Comparison of ENCODE assay signal across 8 cellular contexts in the genomic region with DNA sequence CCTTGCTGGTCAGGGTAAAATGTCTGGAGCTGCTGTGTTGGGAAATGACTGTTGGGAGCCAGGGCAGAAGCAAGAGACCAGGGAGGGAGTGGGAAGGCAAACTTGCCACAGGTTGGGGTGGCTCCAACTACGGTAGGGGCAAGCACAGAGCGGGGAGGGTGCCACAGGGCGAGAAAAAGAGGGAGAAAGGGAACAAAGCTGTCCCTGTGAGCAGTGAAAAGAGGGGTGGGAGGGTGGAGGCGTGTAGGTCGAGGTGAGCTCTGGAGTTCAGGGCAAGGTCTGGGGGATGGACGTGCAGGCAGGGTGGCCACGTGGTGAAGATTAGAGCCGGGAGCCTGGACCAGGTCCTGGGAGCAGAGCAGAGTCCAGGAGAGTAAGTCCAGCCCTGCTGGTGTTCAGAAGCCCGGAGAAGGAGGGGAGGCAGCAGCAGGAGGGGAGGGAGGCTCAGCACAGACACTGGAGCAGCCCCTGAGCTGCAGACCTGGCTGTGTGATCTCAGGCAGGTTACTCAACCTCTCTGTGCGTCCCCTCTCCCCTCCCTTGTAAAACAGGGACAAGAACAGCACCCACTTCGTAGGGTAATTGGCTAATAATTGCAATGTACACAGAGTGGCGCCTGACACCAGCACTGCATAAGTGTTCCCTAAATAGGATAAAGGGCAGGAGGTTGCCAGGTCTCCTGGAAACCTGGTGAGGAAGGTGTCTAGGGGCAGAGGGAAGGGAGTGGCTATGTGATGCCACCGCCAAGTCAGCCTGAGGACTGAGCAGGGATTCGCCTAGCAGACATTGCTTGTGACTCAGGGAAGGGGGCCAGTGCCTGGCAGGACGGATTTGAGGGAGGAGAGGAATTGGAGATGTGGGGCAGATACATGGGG. TPM values are rescaled to one million over a fixed set of nuclear protein-coding genes. Genes with fewer than 3 reads are reported as not detected.
DNase-seq lines count a peak whose midpoint lies in the region; ATAC-seq and TF ChIP-seq lines count a peak whose summit lies in the region.
"Had no signal": no experiment of that assay in that cellular context is flagged by ENCODE, and none has a peak within 500 bp of the region (broad histone marks: within the 10 kb centered on the region; RNA-seq: fewer than 3 reads in every experiment).

No MANE protein-coding gene starts in this region.

- H3K9me3 ChIP-seq in HCT116 (ENCODE audit: control insufficient read depth in 1 of 2, insufficient read depth in 1 of 2, low read depth in 1 of 2, low read length in 2 of 2) (peaks cover 0 to 4% of the 10 kb centered on the region in 2 experiments; a peak in 1 of 4 replicates), PC-9 (ENCODE audit: insufficient read depth, low read depth) (peaks cover 8% of the 10 kb centered on the region; the same call in 1 of the 2 replicates), fibroblast of lung (ENCODE audit: control insufficient read depth, insufficient read depth, low read depth, low read length) (no peaks in the 10 kb centered on the region), gastrocnemius medialis (no peaks in the 10 kb centered on the region)
- H3K9me3 ChIP-seq: pancreas had no signal

- peaks cover 3 to 9% of the 10 kb centered on the region in 2 experiments; a peak in 2 of 4 replicates for H3K36me3 ChIP-seq in HCT116 (ENCODE audit: control insufficient read depth in 1 of 2, insufficient read depth in 2 of 2, low read length in 2 of 2)
- no peaks in the 10 kb centered on the region for H3K36me3 ChIP-seq in PC-9 (ENCODE audit: low read depth)
- no peaks in the 10 kb centered on the region for H3K36me3 ChIP-seq in fibroblast of lung (ENCODE audit: control insufficient read depth, insufficient read depth, low read length)
- peaks cover 0 to 2% of the 10 kb centered on the region in 2 donors for H3K36me3 ChIP-seq in gastrocnemius medialis
- H3K36me3 ChIP-seq: pancreas had no signal

- H4K20me1 ChIP-seq in HCT116 (ENCODE audit: insufficient read depth) = no peaks in the 10 kb centered on the region; the same call in 1 of the 2 replicates
- peaks cover 13% of the 10 kb centered on the region for H4K20me1 ChIP-seq in PC-9 (ENCODE audit: insufficient read depth)
- H4K20me1 ChIP-seq in fibroblast of lung (ENCODE audit: control insufficient read depth, extremely low read depth, insufficient read depth, low read length) = no peaks in the 10 kb centered on the region

- H3K4me2 ChIP-seq in HCT116 (ENCODE audit: low read length) (peak overlapping the region; percentile 20), PC-9 (peak overlapping the region; percentile 69), fibroblast of lung (ENCODE audit: extremely low read depth, insufficient read depth, low read length) (no peak overlapping the region)

- no peak for DNase-seq in HCT116 (ENCODE audit: low read depth, low spot score)
- DNase-seq in PC-9 = peak; percentile 81 to 93
- no peak for DNase-seq in fibroblast of lung (ENCODE audit: low read depth in 2 of 2)
- peak in 1 of 2 donors; percentile 68 for DNase-seq in gastrocnemius medialis
- no peak for DNase-seq in NCI-H226
- DNase-seq in cerebellum (ENCODE audit: low spot score) = no peak
- no peak for DNase-seq in AG08396 (ENCODE audit: low spot score)

- in situ Hi-C loops in gastrocnemius medialis (cut with MboI; ENCODE audit: low sequenced_read_pairs in 4 of 4) = no loop called here

- H3K9me2 ChIP-seq in HCT116 (ENCODE audit: insufficient read depth) = no peaks in the 10 kb centered on the region
- H3K9me2 ChIP-seq in PC-9 (ENCODE audit: insufficient read depth) = no peaks in the 10 kb centered on the region

- POLR2A ChIA-PET in HCT116 (lab: Charles Lee) (no interaction called here), PC-9 (lab: Charles Lee; ENCODE audit: unreplicated experiment) (interaction anchor here (0.7 kb wide), 1 partner anchor 58 kb away, joined by 22 read pairs; the partner anchor contains the start of gene ABCA7)

- no peak for TF ChIP-seq RAD21 in HCT116 (IDR thresholded peaks at IDR 0.05; ENCODE audit: low read depth)

- ATAC-seq in HCT116 (no peak), gastrocnemius medialis (no peak)
- ATAC-seq: pancreas had no signal

- no peak for TF ChIP-seq CTCF in HCT116 (IDR thresholded peaks at IDR 0.05 in 2 of 3, conservative IDR thresholded peaks at IDR 0.05 in 1 of 3; ENCODE audit: borderline replicate concordance in 1 of 3, insufficient read depth in 1 of 3, low read depth in 2 of 3, low read length in 2 of 3)
- TF ChIP-seq CTCF in PC-9 (conservative IDR thresholded peaks at IDR 0.05) = no peak
- TF ChIP-seq CTCF in fibroblast of lung (conservative IDR thresholded peaks at IDR 0.05 in 1 of 2, IDR thresholded peaks at IDR 0.05 in 1 of 2; ENCODE audit: low read depth in 1 of 2, low read length in 2 of 2) = no peak
- TF ChIP-seq CTCF in gastrocnemius medialis (IDR thresholded peaks at IDR 0.05 in 4 of 5, conservative IDR thresholded peaks at IDR 0.05 in 1 of 5) = no peak

- RAD21 ChIA-PET in HCT116 (lab: Charles Lee; ENCODE audit: low non-redundant PET in 1 of 2, low total read pairs in 2 of 2, uncharacterized antibody in 2 of 2, unreplicated experiment in 2 of 2) = no interaction called here

- peaks cover 63% of the 10 kb centered on the region for H3F3A ChIP-seq in PC-9 (ENCODE audit: insufficient read depth, low read depth)

- intact Hi-C loops in HCT116 (cut with micrococcal nuclease) (no loop called here), PC-9 (cut with micrococcal nuclease; ENCODE audit: unreplicated experiment) (loop anchor here (5.0 kb wide), 1 partner anchor 34 kb away; no protein-coding TSS in a partner anchor), gastrocnemius medialis (cut with DNase I; ENCODE audit: low total_unique reads) (no loop called here)

- H3K4me3 ChIP-seq in HCT116 (replicated peaks in 1 of 2; ENCODE audit: low read depth in 1 of 2, low read length in 2 of 2) (no peak overlapping the region), PC-9 (peak overlapping the region; percentile 19; the same call in 1 of the 2 replicates), fibroblast of lung (replicated peaks in 1 of 4; ENCODE audit: control extremely low read depth in 1 of 4, insufficient read depth in 1 of 4, low read depth in 3 of 4, low read length in 4 of 4) (no peak overlapping the region), gastrocnemius medialis (no peak overlapping the region)
- H3K4me3 ChIP-seq: pancreas had no signal

- CTCF ChIA-PET in HCT116 (lab: Charles Lee) = no interaction called here
- CTCF ChIA-PET in PC-9 (lab: Charles Lee) = no interaction called here

- H3K4me1 ChIP-seq in HCT116 (ENCODE audit: control insufficient read depth in 1 of 2, insufficient read depth in 2 of 2, low read length in 2 of 2) (peaks cover 39 to 69% of the 10 kb centered on the region in 2 experiments), PC-9 (replicated peaks; ENCODE audit: insufficient read depth) (peaks cover 66% of the 10 kb centered on the region), fibroblast of lung (ENCODE audit: control insufficient read depth, extremely low read depth, insufficient read depth, low read length) (peaks cover 21% of the 10 kb centered on the region), gastrocnemius medialis (peaks cover 39 to 55% of the 10 kb centered on the region in 2 donors)

- H3K27me3 ChIP-seq in HCT116 (ENCODE audit: insufficient read depth, low read length) (no peaks in the 10 kb centered on the region), PC-9 (ENCODE audit: insufficient read depth, low read depth) (no peaks in the 10 kb centered on the region), fibroblast of lung (ENCODE audit: control insufficient read depth, insufficient read depth, low read length) (no peaks in the 10 kb centered on the region), gastrocnemius medialis (no peaks in the 10 kb centered on the region)
- H3K27me3 ChIP-seq: pancreas had no signal

- H3K9ac ChIP-seq in HCT116 (ENCODE audit: low read length) (no peak overlapping the region), fibroblast of lung (ENCODE audit: insufficient read depth, low read length) (no peak overlapping the region)

- TF ChIP-seq POLR2A in HCT116 (IDR thresholded peaks at IDR 0.05; ENCODE audit: borderline replicate concordance, extremely low read depth, insufficient read depth, insufficient read length) (no peak), gastrocnemius medialis (IDR thresholded peaks at IDR 0.05) (no peak)

- H3K79me2 ChIP-seq in HCT116 (ENCODE audit: insufficient read depth, low read length) = peaks cover 18% of the 10 kb centered on the region
- H3K79me2 ChIP-seq in PC-9 (ENCODE audit: low read depth) = peaks cover 21% of the 10 kb centered on the region
- H3K79me2 ChIP-seq in fibroblast of lung (ENCODE audit: control insufficient read depth, insufficient read depth, low read length) = peaks cover 17% of the 10 kb centered on the region

- BruUV-seq in HCT116 (replicated peaks; lab: Mats Ljungman, UMichigan) = no TSS peak
- no TSS peak for BruUV-seq in PC-9 (replicated peaks; lab: Mats Ljungman, UMichigan)

- no peak overlapping the region for H2AFZ ChIP-seq in HCT116 (ENCODE audit: low read depth, low read length, poor library complexity, severe bottlenecking)
- H2AFZ ChIP-seq in PC-9 = peak overlapping the region; percentile 53; the same call in 1 of the 2 replicates
- H2AFZ ChIP-seq in fibroblast of lung (ENCODE audit: low read length) = no peak overlapping the region

- H3K27ac ChIP-seq in HCT116 (ENCODE audit: low read depth, low read length) = peak overlapping the region; percentile 51; the same call in 1 of the 2 replicates
- H3K27ac ChIP-seq in PC-9 = peak overlapping the region; percentile 97
- H3K27ac ChIP-seq in fibroblast of lung (ENCODE audit: insufficient read depth, low read length) = peak overlapping the region; percentile 55
- peak overlapping the region; percentile 95 to 100 (median 98) for H3K27ac ChIP-seq in gastrocnemius medialis
- H3K27ac ChIP-seq: pancreas had no signal

RNA-seq across cellular contexts. Expression of gene POLR2E, which starts 3.2 kb away (rescaled TPM):
- total RNA-seq in HCT116 (2021; ENCODE audit: unreplicated experiment) = 281 TPM
- polyA plus RNA-seq in HCT116 (2012) = 280 and 302 TPM in 2 replicates
- total RNA-seq in PC-9 (2021) = 180 and 237 TPM in 2 replicates
- 55.2 and 55.5 TPM in 2 replicates for total RNA-seq in fibroblast of lung
- polyA plus RNA-seq in fibroblast of lung = 130 and 214 TPM in 2 replicates
- 267 and 396 TPM in 2 replicates for polyA plus RNA-seq in fibroblast of lung (2012)
- polyA minus RNA-seq in fibroblast of lung (ENCODE audit: low replicate concordance) = 169 and 202 TPM in 2 replicates
- 100 to 1,000 TPM; 118 to 263 (median 228) TPM for total RNA-seq in gastrocnemius medialis
- 28.6 TPM for total RNA-seq in cerebellum

RNA-seq across cellular contexts. Expression of gene GPX4, which starts 5.4 kb away (rescaled TPM):
- total RNA-seq in HCT116 (2021; ENCODE audit: unreplicated experiment) (481 TPM), PC-9 (2021) (465 and 489 TPM in 2 replicates), fibroblast of lung (428 and 430 TPM in 2 replicates), gastrocnemius medialis (100 to 1,000 TPM; 616 to 907 (median 819) TPM), cerebellum (112 TPM)
- 810 and 823 TPM in 2 replicates for polyA plus RNA-seq in HCT116 (2012)
- 325 and 473 TPM in 2 replicates for polyA plus RNA-seq in fibroblast of lung
- 392 and 625 TPM in 2 replicates for polyA plus RNA-seq in fibroblast of lung (2012)
- polyA minus RNA-seq in fibroblast of lung (ENCODE audit: low replicate concordance) = 298 and 306 TPM in 2 replicates

RNA-seq across cellular contexts. Expression of gene ARHGAP45, which starts 31.4 kb away (rescaled TPM):
- total RNA-seq in HCT116 (2021; ENCODE audit: unreplicated experiment) (30.4 TPM), PC-9 (2021) (20.2 and 20.6 TPM in 2 replicates), fibroblast of lung (0.77 and 1.8 TPM in 2 replicates), gastrocnemius medialis (1 to 10 TPM in 3 of 4 donors, under 1 TPM in 1; 0.83 to 7.6 (median 3.4) TPM), cerebellum (2.0 TPM)
- polyA plus RNA-seq in HCT116 (2012) = 26.5 and 29.8 TPM in 2 replicates
- polyA plus RNA-seq in fibroblast of lung = 0.42 and 0.78 TPM in 2 replicates
- 3.3 and 7.8 TPM in 2 replicates for polyA plus RNA-seq in fibroblast of lung (2012)
- polyA minus RNA-seq in fibroblast of lung (ENCODE audit: low replicate concordance) = 0.67 and 0.90 TPM in 2 replicates

RNA-seq across cellular contexts. Expression of gene ABCA7, which starts 58.5 kb away (rescaled TPM):
- total RNA-seq in HCT116 (2021; ENCODE audit: unreplicated experiment) (91.4 TPM), PC-9 (2021) (29.9 and 32.0 TPM in 2 replicates), fibroblast of lung (2.3 and 9.7 TPM in 2 replicates), gastrocnemius medialis (10 to 100 TPM in 3 of 4 donors, 1 to 10 TPM in 1; 6.0 to 20.0 (median 15.0) TPM), cerebellum (10.3 TPM)
- 59.2 and 65.7 TPM in 2 replicates for polyA plus RNA-seq in HCT116 (2012)
- 2.2 and 2.3 TPM in 2 replicates for polyA plus RNA-seq in fibroblast of lung
- polyA plus RNA-seq in fibroblast of lung (2012) = 3.8 and 10.5 TPM in 2 replicates
- polyA minus RNA-seq in fibroblast of lung (ENCODE audit: low replicate concordance) = 2.9 and 17.4 TPM in 2 replicates

Comparison
In these comparisons a context has a peak if more than half of its experiments do, and no peak if none do; other contexts are left out.
1. DNase-seq: peak in PC-9 (2 of 2); none in HCT116 (single experiment), fibroblast of lung (0 of 2), NCI-H226 (single experiment), cerebellum (single experiment) and AG08396 (single experiment).
2. Peak in every context shown above with its lines, with median percentiles within 50 percentile points of each other: H3K27ac ChIP-seq.